ENCODE assay signal across 19 cellular contexts in the genomic region with DNA sequence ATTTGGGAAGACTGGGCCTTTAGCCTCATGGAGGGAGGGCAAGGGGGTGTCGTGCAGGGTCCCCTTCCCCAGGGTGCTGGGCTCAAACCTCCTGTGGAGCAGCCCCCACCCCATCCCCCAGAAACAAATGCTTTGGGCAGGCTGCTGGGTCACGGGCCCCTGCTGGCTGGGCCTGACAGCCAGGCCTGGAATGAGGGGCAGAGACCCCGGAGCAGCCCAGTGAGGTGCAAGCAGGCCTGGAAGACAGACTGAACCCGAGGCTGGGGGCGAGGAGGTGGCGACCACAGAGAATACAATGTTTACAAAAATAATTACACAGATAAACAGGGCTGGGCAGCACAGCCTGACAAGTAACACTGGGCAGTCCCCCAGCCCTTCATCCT.
"Had no signal": no experiment of that assay in that cellular context is flagged by ENCODE, and none has a peak within 500 bp of the region (broad histone marks: within the 10 kb centered on the region; RNA-seq: fewer than 3 reads in every experiment).

No MANE protein-coding gene starts in this region.

- H3K79me2 ChIP-seq: parathyroid adenoma had no signal

- DNase-seq: activated CD4-positive, alpha-beta T cell treated with anti-CD3 and anti-CD28 coated beads, Interleukin-2, amount 10 ng/mL, durations not matched to agents 24 days and 14 days; activated CD4-positive, CD25-positive, alpha-beta regulatory T cell; activated CD8-positive, alpha-beta T cell treated with anti-CD3 and anti-CD28 coated beads for 36 hours; activated naive CD4-positive, alpha-beta T cell treated with anti-CD3 and anti-CD28 coated beads for 36 hours; activated T-cell treated with anti-CD3 and anti-CD28 coated beads, Interleukin-2, amount 50 U/mL, for 1 hour; brain microvascular endothelial cell; cortex of kidney; foreskin keratinocyte; kidney; mammary epithelial cell; spleen; stimulated activated CD4-positive, alpha-beta T cell treated with anti-CD3 and anti-CD28 coated beads, Interleukin-4, amount 100 ng/mL, for 4 hours; T-cell; T-helper 9 cell had no signal

- H3K36me3 Mint-ChIP-seq: stimulated activated memory B cell treated with anti-CD40 and anti-IgM and Interleukin-4, amounts not matched to agents 10 μg/mL and 1 μg/mL and 100 μg/mL, for 72 hours; T-cell had no signal

- FAIRE-seq: kidney had no signal

- H3K9me3 Mint-ChIP-seq: activated CD4-positive, alpha-beta T cell treated with anti-CD3 and anti-CD28 coated beads, Interleukin-2, amount 10 ng/mL, durations not matched to agents 24 days and 14 days; activated CD8-positive, alpha-beta T cell treated with anti-CD3 and anti-CD28 coated beads for 36 hours; activated naive CD4-positive, alpha-beta T cell treated with anti-CD3 and anti-CD28 coated beads for 36 hours; central memory CD8-positive, alpha-beta T cell; stimulated activated memory B cell treated with anti-CD40 and anti-IgM and Interleukin-4, amounts not matched to agents 10 μg/mL and 1 μg/mL and 100 μg/mL, for 72 hours; T-cell had no signal

- H3K27ac Mint-ChIP-seq: activated CD4-positive, alpha-beta T cell treated with anti-CD3 and anti-CD28 coated beads, Interleukin-2, amount 10 ng/mL, durations not matched to agents 24 days and 14 days; activated CD8-positive, alpha-beta T cell treated with anti-CD3 and anti-CD28 coated beads for 36 hours; activated naive CD4-positive, alpha-beta T cell treated with anti-CD3 and anti-CD28 coated beads for 36 hours; stimulated activated memory B cell treated with anti-CD40 and anti-IgM and Interleukin-4, amounts not matched to agents 10 μg/mL and 1 μg/mL and 100 μg/mL, for 72 hours; T-cell had no signal

- H3K27ac ChIP-seq: brain microvascular endothelial cell, foreskin keratinocyte, left lung, parathyroid adenoma, SK-N-MC, spleen had no signal

- ATAC-seq: activated CD8-positive, alpha-beta T cell treated with anti-CD3 and anti-CD28 coated beads for 36 hours; foreskin keratinocyte; left lung; stimulated activated memory B cell treated with anti-CD40 and anti-IgM and Interleukin-4, amounts not matched to agents 10 μg/mL and 1 μg/mL and 100 μg/mL, for 72 hours; T-cell had no signal

- H3K27me3 ChIP-seq: brain microvascular endothelial cell, foreskin keratinocyte, left lung, spleen had no signal

- H3K9ac ChIP-seq: parathyroid adenoma had no signal

- H3K36me3 ChIP-seq: brain microvascular endothelial cell, spleen had no signal

- H3K4me3 ChIP-seq: left lung, SK-N-MC, spleen had no signal

- H3K4me1 ChIP-seq: parathyroid adenoma had no signal

- H3K9me3 ChIP-seq: left lung, spleen had no signal

- H3K4me3 Mint-ChIP-seq: activated CD4-positive, alpha-beta T cell treated with anti-CD3 and anti-CD28 coated beads, Interleukin-2, amount 10 ng/mL, durations not matched to agents 24 days and 14 days; activated CD8-positive, alpha-beta T cell treated with anti-CD3 and anti-CD28 coated beads for 36 hours; activated naive CD4-positive, alpha-beta T cell treated with anti-CD3 and anti-CD28 coated beads for 36 hours; central memory CD8-positive, alpha-beta T cell; stimulated activated memory B cell treated with anti-CD40 and anti-IgM and Interleukin-4, amounts not matched to agents 10 μg/mL and 1 μg/mL and 100 μg/mL, for 72 hours; T-cell had no signal

- H3K27me3 Mint-ChIP-seq: activated CD4-positive, alpha-beta T cell treated with anti-CD3 and anti-CD28 coated beads, Interleukin-2, amount 10 ng/mL, durations not matched to agents 24 days and 14 days; activated CD8-positive, alpha-beta T cell treated with anti-CD3 and anti-CD28 coated beads for 36 hours; central memory CD8-positive, alpha-beta T cell; T-cell had no signal
